ENCODE assay signal across 24 cellular contexts in the genomic region with DNA sequence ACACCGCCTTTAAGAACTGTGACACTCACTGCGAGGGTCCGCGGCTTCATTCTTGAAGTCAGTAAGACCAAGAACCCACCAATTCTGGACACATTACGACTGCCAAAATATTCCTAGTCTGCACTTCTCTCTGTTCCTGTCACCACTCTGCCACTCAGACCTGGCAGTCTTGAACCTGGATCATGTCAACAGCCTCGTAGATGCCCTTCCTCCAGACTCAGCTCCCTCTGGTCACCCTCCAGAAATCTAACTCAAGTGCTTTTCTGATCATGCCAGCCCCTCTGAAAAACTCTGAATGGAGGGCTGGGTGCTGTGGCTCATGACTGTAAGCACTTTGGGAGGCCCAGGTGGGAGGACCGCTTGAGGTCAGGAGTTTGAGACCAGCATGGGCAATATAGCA. TPM values are rescaled to one million over a fixed set of nuclear protein-coding genes. Genes with fewer than 3 reads are reported as not detected.
DNase-seq lines count a peak whose midpoint lies in the region; ATAC-seq lines count a peak whose summit lies in the region.
"Had no signal": no experiment of that assay in that cellular context is flagged by ENCODE, and none has a peak within 500 bp of the region (broad histone marks: within the 10 kb centered on the region; RNA-seq: fewer than 3 reads in every experiment).

No MANE protein-coding gene starts in this region.

- H3K4me1 Mint-ChIP-seq in T-helper 1 cell treated with Interleukin-12 subunit alpha and Interleukin-12 subunit beta and Interleukin-4 antibody, amounts not matched to agents 30 μg/mL and 1 μg/mL, for 36 hours (ENCODE audit: low read depth) = peaks cover 7% of the 10 kb centered on the region
- peaks cover 11% of the 10 kb centered on the region for H3K4me1 Mint-ChIP-seq in central memory CD8-positive, alpha-beta T cell
- peaks cover 15% of the 10 kb centered on the region for H3K4me1 Mint-ChIP-seq in stimulated activated naive CD8-positive, alpha-beta T cell treated with anti-CD3 and anti-CD28 coated beads, Interleukin-15, amount 100 ng/mL, for 72 hours
- H3K4me1 Mint-ChIP-seq: stimulated activated naive B cell treated with anti-CD40 and anti-IgM and Interleukin-4, amounts not matched to agents 10 μg/mL and 1 μg/mL and 100 μg/mL, for 72 hours had no signal

- H3K36me3 Mint-ChIP-seq in T-helper 1 cell treated with Interleukin-12 subunit alpha and Interleukin-12 subunit beta and Interleukin-4 antibody, amounts not matched to agents 30 μg/mL and 1 μg/mL, for 36 hours (ENCODE audit: low read depth) = peaks cover 4% of the 10 kb centered on the region
- H3K36me3 Mint-ChIP-seq in central memory CD8-positive, alpha-beta T cell (ENCODE audit: insufficient read depth) = peaks cover 1% of the 10 kb centered on the region

- H3K9me3 Mint-ChIP-seq in T-helper 1 cell treated with Interleukin-12 subunit alpha and Interleukin-12 subunit beta and Interleukin-4 antibody, amounts not matched to agents 30 μg/mL and 1 μg/mL, for 36 hours = no peaks in the 10 kb centered on the region
- H3K9me3 Mint-ChIP-seq in central memory CD8-positive, alpha-beta T cell = no peaks in the 10 kb centered on the region
- H3K9me3 Mint-ChIP-seq in stimulated activated naive CD8-positive, alpha-beta T cell treated with anti-CD3 and anti-CD28 coated beads, Interleukin-15, amount 100 ng/mL, for 72 hours = no peaks in the 10 kb centered on the region

- H3K27ac ChIP-seq in right cardiac atrium (ENCODE audit: low read length) = no peak overlapping the region
- H3K27ac ChIP-seq: 22Rv1, gastroesophageal sphincter, hepatocyte, prostate gland, RWPE1, sigmoid colon, SK-N-MC, testis, vagina, WERI-Rb-1 had no signal

- no peaks in the 10 kb centered on the region for H3K27me3 Mint-ChIP-seq in T-helper 1 cell treated with Interleukin-12 subunit alpha and Interleukin-12 subunit beta and Interleukin-4 antibody, amounts not matched to agents 30 μg/mL and 1 μg/mL, for 36 hours (ENCODE audit: low read depth)
- H3K27me3 Mint-ChIP-seq in central memory CD8-positive, alpha-beta T cell = no peaks in the 10 kb centered on the region
- no peaks in the 10 kb centered on the region for H3K27me3 Mint-ChIP-seq in stimulated activated naive CD8-positive, alpha-beta T cell treated with anti-CD3 and anti-CD28 coated beads, Interleukin-15, amount 100 ng/mL, for 72 hours

- ATAC-seq in left ventricle myocardium superior (peak; percentile 18), right cardiac atrium (no peak)
- no peak for ATAC-seq in central memory CD8-positive, alpha-beta T cell (replicated peaks; ENCODE audit: extremely low read depth, poor library complexity, severe bottlenecking)
- no peak for ATAC-seq in stimulated activated naive CD8-positive, alpha-beta T cell treated with anti-CD3 and anti-CD28 coated beads, Interleukin-15, amount 100 ng/mL, for 72 hours
- ATAC-seq: gastroesophageal sphincter; left lobe of liver; stimulated activated naive B cell treated with anti-CD40 and anti-IgM and Interleukin-4, amounts not matched to agents 10 μg/mL and 1 μg/mL and 100 μg/mL, for 72 hours had no signal

- intact Hi-C loops in left ventricle myocardium superior (cut with micrococcal nuclease) = no loop called here
- intact Hi-C loops in right cardiac atrium (cut with DNase I) = no loop called here

- peaks cover 23% of the 10 kb centered on the region for H3K4me1 ChIP-seq in right cardiac atrium (ENCODE audit: control insufficient read depth, insufficient read depth, low read length)

- peak overlapping the region; percentile 8 for H3K4me3 Mint-ChIP-seq in T-helper 1 cell treated with Interleukin-12 subunit alpha and Interleukin-12 subunit beta and Interleukin-4 antibody, amounts not matched to agents 30 μg/mL and 1 μg/mL, for 36 hours
- H3K4me3 Mint-ChIP-seq in central memory CD8-positive, alpha-beta T cell = no peak overlapping the region
- peak overlapping the region; percentile 63 to 70 for H3K4me3 Mint-ChIP-seq in stimulated activated naive CD8-positive, alpha-beta T cell treated with anti-CD3 and anti-CD28 coated beads, Interleukin-15, amount 100 ng/mL, for 72 hours
- H3K4me3 Mint-ChIP-seq: stimulated activated naive B cell treated with anti-CD40 and anti-IgM and Interleukin-4, amounts not matched to agents 10 μg/mL and 1 μg/mL and 100 μg/mL, for 72 hours had no signal

- DNase-seq in T-helper 1 cell (no peak), left ventricle myocardium superior (no peak), right cardiac atrium (no peak), EL (no peak), NCI-H345 (lab: John Stamatoyannopoulos, UW) (no peak)
- DNase-seq in central memory CD8-positive, alpha-beta T cell (ENCODE audit: low spot score in 2 of 2) = no peak
- no peak for DNase-seq in stimulated activated naive CD8-positive, alpha-beta T cell treated with anti-CD3 and anti-CD28 coated beads, Interleukin-15, amount 100 ng/mL, for 72 hours
- DNase-seq: DMS53; Kasumi-1; mesendoderm; sigmoid colon; stimulated activated CD4-positive, alpha-beta T cell treated with anti-CD3 and anti-CD28 coated beads, Interleukin-4, amount 100 ng/mL, for 4 hours; stimulated activated naive B cell treated with anti-CD40 and anti-IgM and Interleukin-4, amounts not matched to agents 10 μg/mL and 1 μg/mL and 100 μg/mL, for 72 hours; WERI-Rb-1 had no signal

- H3K27ac Mint-ChIP-seq in T-helper 1 cell treated with Interleukin-12 subunit alpha and Interleukin-12 subunit beta and Interleukin-4 antibody, amounts not matched to agents 30 μg/mL and 1 μg/mL, for 36 hours = peak overlapping the region; percentile 32
- H3K27ac Mint-ChIP-seq in central memory CD8-positive, alpha-beta T cell (ENCODE audit: low read depth) = peak overlapping the region; percentile 33
- H3K27ac Mint-ChIP-seq in stimulated activated naive CD8-positive, alpha-beta T cell treated with anti-CD3 and anti-CD28 coated beads, Interleukin-15, amount 100 ng/mL, for 72 hours = peak overlapping the region; percentile 41 to 66
- H3K27ac Mint-ChIP-seq: stimulated activated naive B cell treated with anti-CD40 and anti-IgM and Interleukin-4, amounts not matched to agents 10 μg/mL and 1 μg/mL and 100 μg/mL, for 72 hours had no signal

- H3K27me3 ChIP-seq in right cardiac atrium (ENCODE audit: control insufficient read depth, insufficient read depth) = no peaks in the 10 kb centered on the region
- H3K27me3 ChIP-seq: gastroesophageal sphincter, hepatocyte, sigmoid colon, testis, vagina had no signal

- WGBS in right cardiac atrium = 91% methylated on average over 7 of the region's 7 CpGs

- H3K9me3 ChIP-seq in right cardiac atrium (ENCODE audit: control insufficient read depth, low read length) = no peaks in the 10 kb centered on the region
- H3K9me3 ChIP-seq: gastroesophageal sphincter, prostate gland, sigmoid colon, testis, vagina had no signal

- H3K4me3 ChIP-seq in right cardiac atrium (ENCODE audit: low read length) = no peak overlapping the region
- H3K4me3 ChIP-seq: gastroesophageal sphincter, hepatocyte, prostate gland, sigmoid colon, SK-N-MC, testis, vagina had no signal

RNA-seq across cellular contexts. Expression of a gene that starts 20.3 kb away (rescaled TPM):
- 91.1 TPM for total RNA-seq in left ventricle myocardium superior
- 10 to 100 TPM; 45.6 to 57.5 (median 53.4) TPM for total RNA-seq in right cardiac atrium
- 13.8 TPM for polyA plus RNA-seq in right cardiac atrium
